Comparison of ENCODE assay signal across 2 cellular contexts in genomic region chr16:258091-258490, GRCh38. TPM values are rescaled to one million over a fixed set of nuclear protein-coding genes. Genes with fewer than 3 reads are reported as not detected.
"Had no signal": no experiment of that assay in that cellular context is flagged by ENCODE, and none has a peak within 500 bp of the region (broad histone marks: within the 10 kb centered on the region; RNA-seq: fewer than 3 reads in every experiment).

No MANE protein-coding gene starts in this region.

RNA-seq across cellular contexts. Expression of gene RGS11, which starts 17.7 kb away (rescaled TPM):
- total RNA-seq: GM12878 had no signal

RNA-seq across cellular contexts. Expression of gene ARHGDIG, which starts 22.3 kb away (rescaled TPM):
- total RNA-seq: GM12878 had no signal
- polyA plus RNA-seq: GM12878 had no signal

RNA-seq across cellular contexts. Expression of gene PDIA2, which starts 24.9 kb away (rescaled TPM):
- total RNA-seq: G401 had no signal
